In genomic region chr11:72821221-72821919, GRCh38 we compare ENCODE assay signal across 8 cellular contexts. TPM values are rescaled to one million over a fixed set of nuclear protein-coding genes. Genes with fewer than 3 reads are reported as not detected.
DNase-seq lines count a peak whose midpoint lies in the region; ATAC-seq, FAIRE-seq and TF ChIP-seq lines count a peak whose summit lies in the region.

No MANE protein-coding gene starts in this region.

- H3K27ac ChIP-seq in A673 (ENCODE audit: low read depth, low read length, poor library complexity, severe bottlenecking) (peak overlapping the region; percentile 71), cingulate gyrus (ENCODE audit: low read depth, low read length) (peak overlapping the region; percentile 88)

- no TSS peak for BruUV-seq in A673 (replicated peaks; lab: Mats Ljungman, UMichigan)

- H3K4me3 ChIP-seq in A673 (ENCODE audit: low read depth, low read length, poor library complexity, severe bottlenecking) (peak overlapping the region; percentile 48), mucosa of stomach (ENCODE audit: low read length) (peak overlapping the region; percentile 31)

- no peak for TF ChIP-seq EP300 in Ishikawa (IDR thresholded peaks at IDR 0.05; ENCODE audit: borderline replicate concordance)

- DNase-seq in A673 (ENCODE audit: low spot score) (no peak), RKO (ENCODE audit: low spot score) (no peak), frontal cortex (ENCODE audit: low spot score in 2 of 2) (no peak), pons (ENCODE audit: low spot score) (no peak)

- no peak for FAIRE-seq in frontal cortex (lab: Jason Lieb, UNC)

- H3K4me1 ChIP-seq in A673 (ENCODE audit: insufficient read depth, low read length, poor library complexity, severe bottlenecking): peaks cover 8% of the 10 kb centered on the region
- H3K4me1 ChIP-seq in mucosa of stomach (ENCODE audit: control insufficient read depth, insufficient read depth, low read length): peaks cover 15% of the 10 kb centered on the region

- H3K36me3 ChIP-seq in A673 (ENCODE audit: insufficient read depth, low read length, poor library complexity, severe bottlenecking): no peaks in the 10 kb centered on the region
- H3K36me3 ChIP-seq in mucosa of stomach (ENCODE audit: control insufficient read depth, insufficient read depth, low read length): peaks cover 6% of the 10 kb centered on the region

- TF ChIP-seq RAD21 in Ishikawa (IDR thresholded peaks at IDR 0.05; ENCODE audit: low read depth): no peak

- H3K27me3 ChIP-seq in A673 (replicated peaks; ENCODE audit: insufficient read depth, low read depth, low read length, poor library complexity) (no peaks in the 10 kb centered on the region), mucosa of stomach (ENCODE audit: control insufficient read depth, insufficient read depth, low read length) (no peaks in the 10 kb centered on the region)

- H3K9ac ChIP-seq in mucosa of stomach (ENCODE audit: low read length): peak overlapping the region; percentile 57

- POLR2A ChIA-PET in A673 (lab: Charles Lee; ENCODE audit: low non-redundant PET): no interaction called here

- no peaks in the 10 kb centered on the region for H3K9me3 ChIP-seq in A673 (ENCODE audit: low read depth, low read length, poor library complexity, severe bottlenecking)
- H3K9me3 ChIP-seq in mucosa of stomach (ENCODE audit: control insufficient read depth, low read length): no peaks in the 10 kb centered on the region

- TF ChIP-seq CTCF in A673 (conservative IDR thresholded peaks at IDR 0.05; ENCODE audit: low read depth, low read length): no peak

- intact Hi-C loops in A673 (cut with micrococcal nuclease; ENCODE audit: unreplicated experiment): no loop called here

- ATAC-seq in HG02571 (IDR thresholded peaks at IDR 0.05; ENCODE audit: unreplicated experiment): no peak

- CTCF ChIA-PET in A673 (lab: Charles Lee): interaction anchor here (0.6 kb wide), 1 partner anchor 99 kb away, joined by 3 read pairs; no protein-coding TSS in a partner anchor

TF ChIP-seq in Ishikawa, 13 proteins besides CTCF, POLR2A, EP300 and RAD21:
- no peak for TF ChIP-seq REST (IDR thresholded peaks at IDR 0.05; ENCODE audit: low read depth)
- peak; percentile 65; the same call in 1 of the 2 replicates for TF ChIP-seq EGR1 (IDR thresholded peaks at IDR 0.05)
- TF ChIP-seq TCF12 (IDR thresholded peaks at IDR 0.05; ENCODE audit: low read depth): no peak
- TF ChIP-seq TAF1 (IDR thresholded peaks at IDR 0.05; ENCODE audit: low read depth): no peak
- no peak for TF ChIP-seq CEBPB (IDR thresholded peaks at IDR 0.05)

RNA-seq across cellular contexts. Expression of gene ATG16L2, which starts 7.2 kb away (rescaled TPM):
- total RNA-seq in A673 (2021) (8.6 and 11.7 TPM in 2 replicates), frontal cortex (2.9 TPM)

RNA-seq across cellular contexts. Expression of gene STARD10, which starts 27.5 kb away (rescaled TPM):
- total RNA-seq in A673 (2021) (16.9 and 18.3 TPM in 2 replicates), frontal cortex (37.9 TPM)
